In the genomic region with DNA sequence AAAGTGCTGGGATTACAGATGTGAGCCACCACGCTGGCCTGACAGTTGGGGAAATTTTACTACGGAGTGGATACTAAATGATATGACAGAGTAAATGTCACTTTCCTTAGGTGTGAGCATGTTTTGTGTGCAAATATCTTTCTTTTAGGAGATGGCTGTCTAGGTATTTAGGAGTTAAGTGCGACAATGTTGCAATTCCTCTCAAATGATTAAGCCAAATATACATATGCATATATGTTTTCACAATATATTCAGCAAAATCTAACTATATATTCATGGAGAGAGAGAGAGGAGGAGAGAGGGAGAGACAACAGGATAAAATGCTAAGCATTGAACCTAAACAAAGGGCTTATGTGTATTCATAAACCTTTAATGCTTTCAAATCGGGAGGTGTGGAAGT, we compare ENCODE assay signal across 8 cellular contexts.
"Had no signal": no experiment of that assay in that cellular context is flagged by ENCODE, and none has a peak within 500 bp of the region (broad histone marks: within the 10 kb centered on the region; RNA-seq: fewer than 3 reads in every experiment).

No MANE protein-coding gene starts in this region.

- ATAC-seq: GM12878 had no signal

- DNase-seq: GDM1, GF-D8 had no signal

- FAIRE-seq: G401.6, GM12878, GM12891, GM12892, GM18507, GM19239 had no signal

- H3K4me3 ChIP-seq: GM12878 had no signal
